ENCODE assay signal across 23 cellular contexts in the genomic region with DNA sequence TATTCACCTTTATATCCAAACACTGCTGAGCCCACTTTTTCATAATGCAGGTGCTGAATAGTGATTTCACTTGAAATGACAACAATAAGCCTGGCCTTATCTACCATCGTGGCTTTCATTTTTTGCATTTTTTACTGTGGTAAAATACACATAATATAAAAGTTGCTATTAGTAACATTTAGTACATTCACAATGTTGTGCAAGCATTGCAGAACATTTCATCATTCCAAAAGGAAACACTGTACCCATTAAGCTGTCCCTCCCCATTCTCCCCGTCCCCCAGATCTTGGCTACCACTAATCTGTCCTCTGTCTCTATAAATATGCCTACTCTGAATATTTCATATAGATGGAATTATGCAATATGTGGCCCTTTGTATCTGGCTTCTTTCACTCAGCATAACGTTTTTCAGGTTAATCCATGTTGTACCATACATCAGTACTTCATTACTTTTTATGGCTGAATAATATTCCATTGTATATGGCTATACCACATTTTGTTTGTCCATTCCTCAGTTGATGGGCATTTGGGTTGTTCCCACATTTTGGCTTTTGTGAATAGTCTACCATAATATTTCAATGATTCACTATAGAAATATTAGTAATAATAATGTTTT.
DNase-seq lines count a peak whose midpoint lies in the region; ATAC-seq and TF ChIP-seq lines count a peak whose summit lies in the region.
"Had no signal": no experiment of that assay in that cellular context is flagged by ENCODE, and none has a peak within 500 bp of the region (broad histone marks: within the 10 kb centered on the region; RNA-seq: fewer than 3 reads in every experiment).

No MANE protein-coding gene starts in this region.

- H3K27me3 Mint-ChIP-seq in activated naive CD4-positive, alpha-beta T cell treated with anti-CD3 and anti-CD28 coated beads, Interleukin-2, amount 50 U/mL, for 24 hours = peaks cover 2% of the 10 kb centered on the region
- H3K27me3 Mint-ChIP-seq: activated CD8-positive, alpha-beta T cell treated with anti-CD3 and anti-CD28 coated beads for 36 hours; activated T-cell treated with anti-CD3 and anti-CD28 coated beads, Interleukin-2, amount 50 U/mL, for 24 hours; naive B cell had no signal

- no peaks in the 10 kb centered on the region for H3K27me3 ChIP-seq in hepatocyte
- H3K27me3 ChIP-seq: ascending aorta; BLaER1 treated with 17β-estradiol and CSF1 and Interleukin-3, amounts not matched to agents 10 nM and 100 nM; colonic mucosa; transverse colon had no signal

- WGBS in hepatocyte (ENCODE audit: low lambda C conversion rate, missing lambda C conversion rate) = 70% methylated on average over 3 of the region's 3 CpGs

- no peak overlapping the region for H3K4me3 ChIP-seq in hepatocyte
- H3K4me3 ChIP-seq: ascending aorta; BLaER1 treated with 17β-estradiol and CSF1 and Interleukin-3, amounts not matched to agents 10 nM and 100 nM; colonic mucosa; GM12878; transverse colon had no signal

- H3K4me1 ChIP-seq in hepatocyte (ENCODE audit: insufficient read depth) = peaks cover 30% of the 10 kb centered on the region
- H3K4me1 ChIP-seq: BLaER1 treated with 17β-estradiol and CSF1 and Interleukin-3, amounts not matched to agents 10 nM and 100 nM; colonic mucosa had no signal

- H2AFZ ChIP-seq in hepatocyte = no peak overlapping the region
- H2AFZ ChIP-seq: parathyroid adenoma had no signal

- TF ChIP-seq CTCF in VCaP (conservative IDR thresholded peaks at IDR 0.05) = no peak
- no peak for TF ChIP-seq CTCF in hepatocyte (IDR thresholded peaks at IDR 0.05; ENCODE audit: poor library complexity)

- ATAC-seq in GM18502 (IDR thresholded peaks at IDR 0.05; ENCODE audit: poor library complexity, unreplicated experiment) = no peak
- ATAC-seq: activated CD8-positive, alpha-beta T cell treated with anti-CD3 and anti-CD28 coated beads for 36 hours; GM12878; stimulated activated naive CD8-positive, alpha-beta T cell treated with anti-CD3 and anti-CD28 coated beads, Interleukin-15, Interleukin-2, amounts not matched to agents 100 U/mL and 50 U/mL, for 24 hours had no signal

- no peaks in the 10 kb centered on the region for H3K9me3 Mint-ChIP-seq in activated naive CD4-positive, alpha-beta T cell treated with anti-CD3 and anti-CD28 coated beads, Interleukin-2, amount 50 U/mL, for 24 hours
- H3K9me3 Mint-ChIP-seq: activated CD8-positive, alpha-beta T cell treated with anti-CD3 and anti-CD28 coated beads for 36 hours; activated naive CD4-positive, alpha-beta T cell treated with anti-CD3 and anti-CD28 coated beads for 36 hours; activated T-cell treated with anti-CD3 and anti-CD28 coated beads, Interleukin-2, amount 50 U/mL, for 24 hours had no signal

- no peak overlapping the region for H3K4me3 Mint-ChIP-seq in activated naive CD4-positive, alpha-beta T cell treated with anti-CD3 and anti-CD28 coated beads, Interleukin-2, amount 50 U/mL, for 24 hours
- H3K4me3 Mint-ChIP-seq: activated CD8-positive, alpha-beta T cell treated with anti-CD3 and anti-CD28 coated beads for 36 hours; activated naive CD4-positive, alpha-beta T cell treated with anti-CD3 and anti-CD28 coated beads for 36 hours; activated T-cell treated with anti-CD3 and anti-CD28 coated beads, Interleukin-2, amount 50 U/mL, for 24 hours; naive B cell had no signal

- peak overlapping the region; percentile 55 for H3K27ac Mint-ChIP-seq in activated naive CD4-positive, alpha-beta T cell treated with anti-CD3 and anti-CD28 coated beads, Interleukin-2, amount 50 U/mL, for 24 hours
- H3K27ac Mint-ChIP-seq: activated CD8-positive, alpha-beta T cell treated with anti-CD3 and anti-CD28 coated beads for 36 hours; activated naive CD4-positive, alpha-beta T cell treated with anti-CD3 and anti-CD28 coated beads for 36 hours; activated T-cell treated with anti-CD3 and anti-CD28 coated beads, Interleukin-2, amount 50 U/mL, for 24 hours; naive B cell had no signal

- H3K36me3 ChIP-seq in hepatocyte (replicated peaks; ENCODE audit: insufficient read depth, low read depth) = no peaks in the 10 kb centered on the region
- H3K36me3 ChIP-seq: ascending aorta; BLaER1 treated with 17β-estradiol and CSF1 and Interleukin-3, amounts not matched to agents 10 nM and 100 nM; colonic mucosa; transverse colon had no signal

- H3K9me3 ChIP-seq in hepatocyte (ENCODE audit: low read depth) = no peaks in the 10 kb centered on the region
- H3K9me3 ChIP-seq: ascending aorta, colonic mucosa, transverse colon had no signal

- H3K27ac ChIP-seq in VCaP (peak overlapping the region; percentile 97; the same call in 1 of the 2 replicates), hepatocyte (no peak overlapping the region)
- H3K27ac ChIP-seq: ascending aorta; BLaER1 treated with 17β-estradiol and CSF1 and Interleukin-3, amounts not matched to agents 10 nM and 100 nM; colonic mucosa; KMS-11; parathyroid adenoma; transverse colon had no signal

- H3K9me2 ChIP-seq in hepatocyte (replicated peaks; ENCODE audit: insufficient read depth) = no peaks in the 10 kb centered on the region

- H3K4me1 Mint-ChIP-seq in activated naive CD4-positive, alpha-beta T cell treated with anti-CD3 and anti-CD28 coated beads, Interleukin-2, amount 50 U/mL, for 24 hours = peaks cover 21% of the 10 kb centered on the region

- no peaks in the 10 kb centered on the region for H3K79me2 ChIP-seq in hepatocyte
- H3K79me2 ChIP-seq: parathyroid adenoma had no signal

- no peak overlapping the region for H3K4me2 ChIP-seq in hepatocyte
- H3K4me2 ChIP-seq: BLaER1 treated with 17β-estradiol and CSF1 and Interleukin-3, amounts not matched to agents 10 nM and 100 nM; KMS-11 had no signal

- DNase-seq in activated naive CD4-positive, alpha-beta T cell (lab: John Stamatoyannopoulos, UW) = no peak
- DNase-seq in fibroblast of peridontal ligament (ENCODE audit: extremely low read depth) (peak; percentile 35), hepatocyte (ENCODE audit: low spot score) (no peak), GM19240 (ENCODE audit: insufficient read length, low spot score) (no peak), NCI-H2196 treated with DMSO at 0.1 percent for 48 hours (lab: John Stamatoyannopoulos, UW; ENCODE audit: unreplicated experiment) (no peak)
- DNase-seq: activated CD8-positive, alpha-beta T cell treated with anti-CD3 and anti-CD28 coated beads for 36 hours; activated naive CD4-positive, alpha-beta T cell treated with anti-CD3 and anti-CD28 coated beads for 36 hours; activated T-cell treated with anti-CD3 and anti-CD28 coated beads, Interleukin-2, amount 50 U/mL, for 24 hours; colonic mucosa; naive B cell; NCI-H1417; NCI-H2107; stimulated activated CD4-positive, alpha-beta T cell treated with anti-CD3 and anti-CD28 coated beads, Interleukin-2, amount 100 ng/mL, for 24 hours; stimulated activated naive CD8-positive, alpha-beta T cell treated with anti-CD3 and anti-CD28 coated beads, Interleukin-15, Interleukin-2, amounts not matched to agents 100 U/mL and 50 U/mL, for 24 hours; transverse colon had no signal

- no peaks in the 10 kb centered on the region for H3K36me3 Mint-ChIP-seq in activated naive CD4-positive, alpha-beta T cell treated with anti-CD3 and anti-CD28 coated beads, Interleukin-2, amount 50 U/mL, for 24 hours
- H3K36me3 Mint-ChIP-seq: naive B cell had no signal

- no peaks in the 10 kb centered on the region for H4K20me1 ChIP-seq in hepatocyte (ENCODE audit: insufficient read depth, poor library complexity, severe bottlenecking)
- H4K20me1 ChIP-seq: BLaER1 treated with 17β-estradiol and CSF1 and Interleukin-3, amounts not matched to agents 10 nM and 100 nM had no signal
